ENCODE assay signal across 8 cellular contexts in the genomic region with DNA sequence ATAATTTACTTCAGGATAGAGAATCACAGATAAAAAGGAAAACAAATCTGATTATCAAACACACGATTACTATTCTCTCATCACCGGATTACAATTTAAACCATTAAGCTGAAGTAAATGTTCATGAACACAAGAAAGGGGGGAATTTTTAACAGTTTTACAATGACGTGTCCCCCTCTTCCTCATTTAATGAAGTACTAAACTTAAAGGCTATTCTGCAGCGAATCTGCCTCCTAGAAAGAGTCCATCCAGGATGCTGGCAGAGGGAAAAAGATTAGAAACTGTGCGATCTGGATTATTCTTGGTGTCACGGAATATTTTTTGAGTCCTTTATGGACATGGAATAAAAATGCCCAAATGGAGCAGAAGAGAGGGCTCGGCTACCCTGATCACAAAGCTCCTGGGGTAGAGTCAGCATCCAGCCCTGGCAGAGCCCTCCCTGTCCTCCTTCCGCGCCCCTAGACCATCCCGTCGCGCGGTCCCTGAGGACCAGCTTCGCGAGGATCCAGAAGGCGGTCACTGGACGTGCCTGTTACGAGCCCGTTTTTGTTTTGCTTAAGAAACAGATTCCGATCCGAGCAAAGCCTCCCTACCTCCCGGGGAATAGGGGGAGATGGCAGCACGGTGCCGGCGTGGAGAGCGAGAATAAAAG. TPM values are rescaled to one million over a fixed set of nuclear protein-coding genes. Genes with fewer than 3 reads are reported as not detected.
DNase-seq lines count a peak whose midpoint lies in the region; ATAC-seq, FAIRE-seq and TF ChIP-seq lines count a peak whose summit lies in the region.

No MANE protein-coding gene starts in this region.

- DNase-seq in NCI-H146 treated with DMSO at 0.1 percent for 48 hours (lab: John Stamatoyannopoulos, UW; ENCODE audit: unreplicated experiment): peak; percentile 51
- no peak for DNase-seq in NCI-H146 (lab: John Stamatoyannopoulos, UW)
- peak; percentile 46 for DNase-seq in NAMALWA (ENCODE audit: low spot score)
- DNase-seq in body of pancreas: no peak
- DNase-seq in HepG2 (ENCODE audit: low spot score): no peak
- DNase-seq in testis: no peak
- no peak for DNase-seq in stimulated activated CD4-positive, alpha-beta T cell treated with anti-CD3 and anti-CD28 coated beads, Interleukin-4, amount 100 ng/mL, for 4 hours
- DNase-seq in NCI-H2107 (lab: John Stamatoyannopoulos, UW): no peak

- POLR2A ChIA-PET in HepG2 (lab: Yijun Ruan, JAX): interaction anchor here (0.8 to 3.8 kb wide), 8 partner anchors 8 to 161 kb away, joined by 3 to 37 read pairs (median 10); a partner anchor contains a TSS

- H3K4me2 ChIP-seq in HepG2 (ENCODE audit: low read depth, low read length): peak overlapping the region; percentile 87

- peak in 2 of 7 experiments; percentile 4 to 18 for TF ChIP-seq CTCF in body of pancreas (IDR thresholded peaks at IDR 0.05)
- no peak for TF ChIP-seq CTCF in HepG2 (CRISPR knock-in tag; IDR thresholded peaks at IDR 0.05)
- no peak for TF ChIP-seq CTCF in testis (IDR thresholded peaks at IDR 0.05)

- FAIRE-seq in HepG2 (lab: Jason Lieb, UNC): no peak

- no peak for TF ChIP-seq RAD21 in HepG2 (CRISPR knock-in tag; IDR thresholded peaks at IDR 0.05)

- H3K4me1 ChIP-seq in body of pancreas (peaks cover 27% of the 10 kb centered on the region), HepG2 (ENCODE audit: insufficient read depth, low read length) (peaks cover 51% of the 10 kb centered on the region), testis (peaks cover 5% of the 10 kb centered on the region)

- CTCF ChIA-PET in HepG2 (lab: Yijun Ruan, JAX; ENCODE audit: low intra/inter-chr PET ratio, low total read pairs): no interaction called here

- peaks cover 37% of the 10 kb centered on the region; the same call in 1 of the 2 replicates for H4K20me1 ChIP-seq in HepG2 (ENCODE audit: insufficient read depth, low read length)

- intact Hi-C loops in body of pancreas (cut with DNase I): no loop called here
- intact Hi-C loops in HepG2 (cut with micrococcal nuclease; ENCODE audit: unreplicated experiment): loop anchor here (2.0 to 5.0 kb wide), 4 partner anchors 52 to 145 kb away; a partner anchor contains a TSS
- intact Hi-C loops in testis (cut with DNase I; ENCODE audit: low total_unique reads): loop anchor here (10.0 kb wide), 1 partner anchor 91 kb away; no protein-coding TSS in a partner anchor

- 2 to 3% methylated on average over 14 to 26 of the region's 26 CpGs for WGBS in body of pancreas, 2 donors
- whole genome bisulfite sequencing in HepG2 (ENCODE audit: low lambda C conversion rate): 2% methylated on average over 19 of the region's 26 CpGs
- 0 to 1% methylated on average over 26 of the region's 26 CpGs for WGBS in testis, 2 donors

- in situ Hi-C loops in HepG2 (cut with HindIII; ENCODE audit: extremely low pct_ligation_motif_present, low pct_unique_long_range_greater_than_20kb): no loop called here

- H3K9me3 ChIP-seq in body of pancreas (no peaks in the 10 kb centered on the region), HepG2 (ENCODE audit: low read length) (no peaks in the 10 kb centered on the region), testis (no peaks in the 10 kb centered on the region)

- peaks cover 46% of the 10 kb centered on the region for H3K79me2 ChIP-seq in HepG2 (ENCODE audit: insufficient read depth, low read length)

- peak overlapping the region; percentile 97 for H3K9ac ChIP-seq in HepG2 (ENCODE audit: insufficient read depth, low read depth, low read length)

- TF ChIP-seq POLR2A in body of pancreas (IDR thresholded peaks at IDR 0.05): no peak
- no peak for TF ChIP-seq POLR2A in HepG2 (IDR thresholded peaks at IDR 0.05; ENCODE audit: insufficient read depth in 1 of 2, low read depth in 2 of 2, low read length in 2 of 2)
- TF ChIP-seq POLR2A in testis (IDR thresholded peaks at IDR 0.05): no peak

- peak overlapping the region; percentile 99 to 100 (median 100) for H3K27ac ChIP-seq in body of pancreas
- H3K27ac ChIP-seq in HepG2 (ENCODE audit: extremely low read length, insufficient read depth, low read length): peak overlapping the region; percentile 97
- peak overlapping the region; percentile 99 to 100 for H3K27ac ChIP-seq in testis

- BruUV-seq in HepG2 (replicated peaks; lab: Mats Ljungman, UMichigan): no TSS peak

- H3K27me3 ChIP-seq in body of pancreas (no peaks in the 10 kb centered on the region), HepG2 (ENCODE audit: control insufficient read depth in 1 of 2, insufficient read depth in 2 of 2, low read length in 2 of 2) (no peaks in the 10 kb centered on the region), testis (no peaks in the 10 kb centered on the region)

- H2AFZ ChIP-seq in HepG2 (ENCODE audit: low read length): no peak overlapping the region

- H3K36me3 ChIP-seq in body of pancreas (replicated peaks in 1 of 2; ENCODE audit: insufficient read depth in 1 of 2, low read depth in 2 of 2) (no peaks in the 10 kb centered on the region), HepG2 (replicated peaks in 1 of 2; ENCODE audit: control insufficient read depth in 1 of 2, insufficient read depth in 2 of 2, low read length in 2 of 2) (no peaks in the 10 kb centered on the region), testis (ENCODE audit: low read depth, missing control alignments) (no peaks in the 10 kb centered on the region)

- peak overlapping the region; percentile 80 to 87 for H3K4me3 ChIP-seq in body of pancreas
- H3K4me3 ChIP-seq in HepG2 (replicated peaks in 1 of 3; ENCODE audit: insufficient read depth in 1 of 3, low read depth in 2 of 3, low read length in 3 of 3): peak overlapping the region; percentile 61 to 97 (median 97)
- peak overlapping the region; percentile 99 to 100 for H3K4me3 ChIP-seq in testis

- no peak for TF ChIP-seq EP300 in HepG2 (IDR thresholded peaks at IDR 0.05; ENCODE audit: low read depth in 2 of 2, low read length in 2 of 2)
- no peak for TF ChIP-seq EP300 in HepG2 (CRISPR knock-in tag; IDR thresholded peaks at IDR 0.05; ENCODE audit: borderline replicate concordance)

- no peak for ATAC-seq in body of pancreas
- peak; percentile 8 for ATAC-seq in HepG2

TF ChIP-seq in HepG2, 621 proteins besides CTCF, POLR2A, EP300 and RAD21 (continues in another document):
- TF ChIP-seq, protein P1, sequence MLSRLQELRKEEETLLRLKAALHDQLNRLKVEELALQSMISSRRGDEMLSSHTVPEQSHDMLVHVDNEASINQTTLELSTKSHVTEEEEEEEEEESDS (CRISPR knock-in tag; IDR thresholded peaks at IDR 0.05; ENCODE audit: borderline replicate concordance): 0 out of 2 replicates have a peak, but pooled peaks have one; percentile 51
- TF ChIP-seq ZNF567 (CRISPR knock-in tag; IDR thresholded peaks at IDR 0.05; ENCODE audit: borderline replicate concordance) (no peak), RXRA (CRISPR knock-in tag; IDR thresholded peaks at IDR 0.05) (no peak), ZBTB20 (CRISPR knock-in tag; IDR thresholded peaks at IDR 0.05; ENCODE audit: borderline replicate concordance, low read depth) (no peak), RAD51 (IDR thresholded peaks at IDR 0.05; ENCODE audit: borderline replicate concordance) (no peak), CCDC6 (CRISPR knock-in tag; IDR thresholded peaks at IDR 0.05) (peak; percentile 25; the same call in 1 of the 2 replicates)

RNA-seq across cellular contexts. Expression of a gene that starts 1.2 kb away (rescaled TPM):
- 10 to 100 TPM; 25.4 to 42.5 TPM for total RNA-seq in body of pancreas
- 35.4 and 44.5 TPM in 2 replicates for total RNA-seq in HepG2 (2016; rRNA removed; fragmentation: Illumina TruSeq; extraction: Trizol)
- 33.4 and 38.1 TPM in 2 replicates for total RNA-seq in HepG2 (2016; cell fraction: cytosol; rRNA removed; fragmentation: Illumina TruSeq; extraction: Trizol; ENCODE audit: low read depth)
- total RNA-seq in HepG2 (2016; cell fraction: insoluble cytoplasmic fraction; rRNA removed; fragmentation: Illumina TruSeq; extraction: Trizol): 34.3 and 42.9 TPM in 2 replicates
- 31.5 and 31.6 TPM in 2 replicates for total RNA-seq in HepG2 (2016; cell fraction: membrane; rRNA removed; fragmentation: Illumina TruSeq; extraction: Trizol)
- 34.9 and 35.6 TPM in 2 replicates for total RNA-seq in HepG2 (2016; cell fraction: nucleus; rRNA removed; fragmentation: Illumina TruSeq; extraction: Trizol)
- 24.2 and 28.6 TPM in 2 replicates for polyA plus RNA-seq in HepG2 (2011; rRNA removed)
- 14.5 and 18.0 TPM in 2 replicates for polyA plus RNA-seq in HepG2 (2011; cell fraction: cytosol; rRNA removed)
- polyA plus RNA-seq in HepG2 (2011; cell fraction: nucleus; rRNA removed): 18.4 and 19.9 TPM in 2 replicates
- polyA plus RNA-seq in HepG2 (2012): 19.5 and 21.8 TPM in 2 replicates
- polyA plus RNA-seq in HepG2 (2016; cell fraction: cytosol; fragmentation: Illumina TruSeq; extraction: Trizol; ENCODE audit: low read depth): 2.4 and 3.0 TPM in 2 replicates
- polyA plus RNA-seq in HepG2 (2016; cell fraction: insoluble cytoplasmic fraction; fragmentation: Illumina TruSeq; extraction: Trizol; ENCODE audit: low read depth): 25.1 and 29.8 TPM in 2 replicates
- 6.9 and 7.7 TPM in 2 replicates for polyA plus RNA-seq in HepG2 (2016; cell fraction: membrane; fragmentation: Illumina TruSeq; extraction: Trizol; ENCODE audit: low read depth)
- 35.5 and 38.0 TPM in 2 replicates for polyA plus RNA-seq in HepG2 (2016; cell fraction: nucleus; fragmentation: Illumina TruSeq; extraction: Trizol; ENCODE audit: insufficient read depth, low read depth)
- polyA minus RNA-seq in HepG2 (2011; rRNA and poly(A)+ RNA removed; ENCODE audit: low replicate concordance): 30.9 and 40.2 TPM in 2 replicates
- polyA minus RNA-seq in HepG2 (2011; cell fraction: cytosol; rRNA and poly(A)+ RNA removed): 25.8 and 27.5 TPM in 2 replicates
- 69.3 and 81.7 TPM in 2 replicates for polyA minus RNA-seq in HepG2 (2011; cell fraction: nucleus; rRNA and poly(A)+ RNA removed)
- 10 to 100 TPM; 52.0 to 53.6 TPM for total RNA-seq in testis
- polyA plus RNA-seq in testis (ENCODE audit: insufficient read depth, low read depth, low replicate concordance): 72.6 TPM

Comparison
In these comparisons a context has a peak if more than half of its experiments do, and no peak if none do; other contexts are left out.
1. DNase-seq: peak in NCI-H146 treated with DMSO at 0.1 percent for 48 hours (single experiment) and NAMALWA (single experiment); none in NCI-H146 (single experiment), body of pancreas (0 of 4), HepG2 (single experiment), testis (single experiment), stimulated activated CD4-positive, alpha-beta T cell treated with anti-CD3 and anti-CD28 coated beads, Interleukin-4, amount 100 ng/mL, for 4 hours (0 of 2) and NCI-H2107 (single experiment).
2. Peak in every context shown above with its lines, with median percentiles within 50 percentile points of each other: H3K27ac ChIP-seq and H3K4me3 ChIP-seq.